1 cellular context compared by ENCODE assay signal in genomic region chr7:101945034-101945758, GRCh38.
TF ChIP-seq lines count a peak whose summit lies in the region.

No MANE protein-coding gene starts in this region.

TF ChIP-seq in H1, 55 proteins besides CTCF, POLR2A, EP300 and RAD21 (continued from another document):
- TF ChIP-seq ATF2 (IDR thresholded peaks at IDR 0.05; ENCODE audit: low read length) (no peak), TBP (IDR thresholded peaks at IDR 0.05; ENCODE audit: low read depth, low read length) (no peak), JUN (IDR thresholded peaks at IDR 0.05; ENCODE audit: low read depth, low read length) (no peak), SAP30 (IDR thresholded peaks at IDR 0.05; ENCODE audit: insufficient read depth, insufficient replicate concordance, low read length) (no peak), PHF8 (conservative IDR thresholded peaks at IDR 0.05; ENCODE audit: low read depth, low read length) (no peak), SP2 (IDR thresholded peaks at IDR 0.05; ENCODE audit: low read length) (no peak), CHD1 (IDR thresholded peaks at IDR 0.05; ENCODE audit: low read depth, low read length) (no peak), POU5F1 (IDR thresholded peaks at IDR 0.05; ENCODE audit: low read depth, low read length) (no peak), ATF3 (IDR thresholded peaks at IDR 0.05; ENCODE audit: insufficient read depth, low read depth, low read length) (no peak), NRF1 (IDR thresholded peaks at IDR 0.05; ENCODE audit: low read depth, low read length) (no peak)
